9 cellular contexts compared by ENCODE assay signal in genomic region chr18:11741505-11742145, GRCh38. TPM values are rescaled to one million over a fixed set of nuclear protein-coding genes. Genes with fewer than 3 reads are reported as not detected.
DNase-seq lines count a peak whose midpoint lies in the region; ATAC-seq, FAIRE-seq and TF ChIP-seq lines count a peak whose summit lies in the region.
"Had no signal": no experiment of that assay in that cellular context is flagged by ENCODE, and none has a peak within 500 bp of the region (broad histone marks: within the 10 kb centered on the region; RNA-seq: fewer than 3 reads in every experiment).

No MANE protein-coding gene starts in this region.

- H3K4me1 Mint-ChIP-seq in astrocyte (ENCODE audit: low read depth, unreplicated experiment) = no peaks in the 10 kb centered on the region
- peaks cover 3% of the 10 kb centered on the region for H3K4me1 Mint-ChIP-seq in memory B cell

- H3K36me3 Mint-ChIP-seq in astrocyte (ENCODE audit: low read depth, unreplicated experiment) (no peaks in the 10 kb centered on the region), memory B cell (no peaks in the 10 kb centered on the region)

- ATAC-seq in memory B cell (ENCODE audit: low read depth) = peak; percentile 46
- ATAC-seq in activated CD4-positive, CD25-positive, alpha-beta regulatory T cell treated with anti-CD3 and anti-CD28 coated beads, Interleukin-2, amount 50 U/mL, for 24 hours = no peak
- ATAC-seq in HG02840 (IDR thresholded peaks at IDR 0.05; ENCODE audit: low FRiP score, unreplicated experiment) = no peak

- peaks cover 18% of the 10 kb centered on the region for H3K27me3 ChIP-seq in astrocyte (ENCODE audit: insufficient read depth, low read length)

- H3K27ac ChIP-seq in astrocyte (ENCODE audit: low read depth, low read length) = no peak overlapping the region

- no peak overlapping the region for H2AFZ ChIP-seq in astrocyte (ENCODE audit: low read depth, low read length)

- H3K27me3 Mint-ChIP-seq in astrocyte (ENCODE audit: low read depth, unreplicated experiment) (peaks cover 23% of the 10 kb centered on the region), memory B cell (peaks cover 20% of the 10 kb centered on the region)

- H3K79me2 ChIP-seq in astrocyte (ENCODE audit: insufficient read depth, low read length) = no peaks in the 10 kb centered on the region

- H3K9me3 Mint-ChIP-seq in astrocyte (ENCODE audit: unreplicated experiment) = peaks cover 1% of the 10 kb centered on the region
- H3K9me3 Mint-ChIP-seq in memory B cell = no peaks in the 10 kb centered on the region

- H3K4me2 ChIP-seq in astrocyte (ENCODE audit: low read length) = no peak overlapping the region

- no peak overlapping the region for H3K4me3 Mint-ChIP-seq in astrocyte (ENCODE audit: unreplicated experiment)
- no peak overlapping the region for H3K4me3 Mint-ChIP-seq in memory B cell

- no peak overlapping the region for H3K4me3 ChIP-seq in astrocyte (ENCODE audit: insufficient read depth, low read depth, low read length)

- DNase-seq in D341Med (ENCODE audit: low spot score) = peak; percentile 72
- peak; percentile 94 for DNase-seq in HuH-7 (ENCODE audit: low spot score)
- DNase-seq in astrocyte (ENCODE audit: low read depth) = no peak
- no peak for DNase-seq in memory B cell (ENCODE audit: low spot score in 2 of 2)
- no peak for DNase-seq in NCI-H226
- DNase-seq in activated CD8-positive, alpha-beta memory T cell treated with anti-CD3 and anti-CD28 coated beads for 24 hours = no peak
- DNase-seq: activated CD4-positive, alpha-beta T cell treated with anti-CD3 and anti-CD28 coated beads, Interleukin-2, amount 50 U/mL, for 48 hours had no signal

- TF ChIP-seq CTCF in astrocyte (IDR thresholded peaks at IDR 0.05; ENCODE audit: insufficient read depth, low read depth, low read length) = peak; percentile 31

- no peaks in the 10 kb centered on the region for H4K20me1 ChIP-seq in astrocyte (ENCODE audit: insufficient read depth, low read length)

- no peak overlapping the region for H3K27ac Mint-ChIP-seq in astrocyte (ENCODE audit: unreplicated experiment)
- no peak overlapping the region for H3K27ac Mint-ChIP-seq in memory B cell

- no peak for FAIRE-seq in astrocyte (lab: Jason Lieb, UNC)

- no peaks in the 10 kb centered on the region for H3K36me3 ChIP-seq in astrocyte (ENCODE audit: insufficient read depth, low read length)

- no peak overlapping the region for H3K9ac ChIP-seq in astrocyte (ENCODE audit: low read length)

- H3K4me1 ChIP-seq in astrocyte (ENCODE audit: insufficient read depth, low read length) = no peaks in the 10 kb centered on the region

- H3K9me3 ChIP-seq in astrocyte (ENCODE audit: insufficient read depth, low read depth, low read length) = no peaks in the 10 kb centered on the region

RNA-seq across cellular contexts. Expression of gene GNAL, which starts 52.6 kb away (rescaled TPM):
- 3.6 and 4.5 TPM in 2 replicates for total RNA-seq in astrocyte

Comparison
In these comparisons a context has a peak if more than half of its experiments do, and no peak if none do; other contexts are left out.
1. DNase-seq: peak in D341Med (single experiment) and HuH-7 (single experiment); none in astrocyte (single experiment), memory B cell (0 of 2), NCI-H226 (single experiment) and activated CD8-positive, alpha-beta memory T cell treated with anti-CD3 and anti-CD28 coated beads for 24 hours (single experiment).